8 cellular contexts compared by ENCODE assay signal in the genomic region with DNA sequence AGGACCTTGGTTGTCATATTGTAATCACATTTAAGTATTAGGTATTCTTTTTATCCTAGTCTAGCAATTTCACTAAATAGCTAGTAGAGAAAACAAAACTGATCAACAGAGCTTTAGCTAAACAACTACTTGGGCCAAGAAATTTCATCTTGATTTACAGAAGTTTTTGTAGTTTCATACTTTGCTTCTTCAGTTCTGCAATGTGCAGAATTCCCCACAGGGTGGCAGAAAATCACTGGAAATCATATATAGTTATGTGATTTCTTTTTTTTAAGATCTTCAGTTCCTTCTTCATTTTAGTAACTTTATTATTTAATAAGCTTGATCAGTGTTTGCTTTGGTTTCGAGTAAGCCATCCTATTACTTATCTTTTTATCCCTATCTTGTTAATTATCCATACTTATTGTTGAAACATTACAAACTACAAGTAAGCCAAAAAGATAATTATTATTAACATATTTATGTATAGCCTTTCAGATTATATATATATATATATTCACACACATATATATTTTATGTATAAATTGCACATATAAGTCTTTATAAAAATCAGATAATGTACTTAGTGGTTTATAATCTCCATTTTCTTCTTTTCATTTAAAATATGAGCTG.
DNase-seq lines count a peak whose midpoint lies in the region; ATAC-seq and TF ChIP-seq lines count a peak whose summit lies in the region.

No MANE protein-coding gene starts in this region.

- peak; percentile 40 for TF ChIP-seq CTCF in GM20000 (IDR thresholded peaks at IDR 0.05; ENCODE audit: extremely low read depth, missing control alignments)

- peaks cover 4% of the 10 kb centered on the region for H3K36me3 Mint-ChIP-seq in activated naive CD4-positive, alpha-beta T cell treated with anti-CD3 and anti-CD28 coated beads, Interleukin-2, amount 50 U/mL, for 24 hours

- intact Hi-C loops in head of caudate nucleus (cut with DNase I): no loop called here

- no peaks in the 10 kb centered on the region for H3K9me3 Mint-ChIP-seq in activated naive CD4-positive, alpha-beta T cell treated with anti-CD3 and anti-CD28 coated beads, Interleukin-2, amount 50 U/mL, for 24 hours

- peaks cover 26% of the 10 kb centered on the region for H3K4me1 Mint-ChIP-seq in activated naive CD4-positive, alpha-beta T cell treated with anti-CD3 and anti-CD28 coated beads, Interleukin-2, amount 50 U/mL, for 24 hours

- ATAC-seq in GM18511 (IDR thresholded peaks at IDR 0.05; ENCODE audit: unreplicated experiment): no peak
- ATAC-seq in GM19452 (IDR thresholded peaks at IDR 0.05; ENCODE audit: unreplicated experiment): no peak

- no peaks in the 10 kb centered on the region for H3K27me3 Mint-ChIP-seq in activated naive CD4-positive, alpha-beta T cell treated with anti-CD3 and anti-CD28 coated beads, Interleukin-2, amount 50 U/mL, for 24 hours

- DNase-seq in AG20443 (ENCODE audit: low spot score) (peak; percentile 24), GM20000 (ENCODE audit: low spot score) (peak; percentile 42), NOMO-1 treated with dmso at 0.1 percent for 144 hours (lab: John Stamatoyannopoulos, UW; ENCODE audit: unreplicated experiment) (peak; percentile 37), head of caudate nucleus (peak in 23 of 42 donors; percentile 12 to 80 (median 44))
- DNase-seq in stimulated activated CD4-positive, alpha-beta T cell treated with anti-CD3 and anti-CD28 coated beads, Interleukin-4, amount 100 ng/mL, for 1 hour: peak; percentile 22

- peak overlapping the region; percentile 70 for H3K27ac Mint-ChIP-seq in activated naive CD4-positive, alpha-beta T cell treated with anti-CD3 and anti-CD28 coated beads, Interleukin-2, amount 50 U/mL, for 24 hours

- peak overlapping the region; percentile 66 for H3K4me3 Mint-ChIP-seq in activated naive CD4-positive, alpha-beta T cell treated with anti-CD3 and anti-CD28 coated beads, Interleukin-2, amount 50 U/mL, for 24 hours
